Comparison of ENCODE assay signal across 28 cellular contexts in the genomic region with DNA sequence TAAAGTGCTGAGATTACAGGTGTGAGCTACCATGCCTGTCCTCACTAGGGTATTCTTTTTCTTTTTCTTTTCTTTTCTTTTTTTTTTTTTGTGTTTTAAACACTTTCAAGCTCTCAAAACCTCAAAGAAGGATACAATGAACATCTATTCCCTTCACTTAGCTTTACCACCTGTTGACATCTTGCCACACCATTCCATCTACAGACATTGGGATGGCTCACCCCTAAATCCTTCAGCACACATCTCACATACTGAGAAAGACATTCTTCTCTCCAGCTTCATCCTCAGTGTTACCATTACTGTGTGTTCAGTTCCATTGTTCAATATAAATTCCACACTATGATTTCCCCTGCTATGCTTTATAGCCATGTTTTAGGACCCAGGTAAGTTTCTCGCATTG. TPM values are rescaled to one million over a fixed set of nuclear protein-coding genes. Genes with fewer than 3 reads are reported as not detected.
DNase-seq lines count a peak whose midpoint lies in the region; ATAC-seq and TF ChIP-seq lines count a peak whose summit lies in the region.
"Had no signal": no experiment of that assay in that cellular context is flagged by ENCODE, and none has a peak within 500 bp of the region (broad histone marks: within the 10 kb centered on the region; RNA-seq: fewer than 3 reads in every experiment).

No MANE protein-coding gene starts in this region.

- 0 out of 2 replicates have a peak overlapping the region, but pooled peaks have one; percentile 18 for H3K27ac ChIP-seq in GM23338 (ENCODE audit: low read depth)
- H3K27ac ChIP-seq: 22Rv1, C4-2B, PC-9, SJCRH30 had no signal

- peaks cover 95% of the 10 kb centered on the region for H3K79me2 ChIP-seq in GM23338 (replicated peaks; ENCODE audit: insufficient read depth)

- DNase-seq in activated T-cell treated with anti-CD3 and anti-CD28 coated beads, Interleukin-2, amount 50 U/mL, for 72 hours: no peak
- DNase-seq in activated T-cell treated with anti-CD3 and anti-CD28 coated beads, Interleukin-2, amount 50 U/mL, for 48 hours: no peak
- DNase-seq in GM23338 (ENCODE audit: low spot score): no peak
- no peak for DNase-seq in immature natural killer cell
- DNase-seq in activated T-cell treated with anti-CD3 and anti-CD28 coated beads, Interleukin-2, amount 50 U/mL, for 24 hours: no peak
- DNase-seq: DMS 273 treated with DMSO at 0.1 percent for 48 hours, DMS79, EL, GDM1, Kasumi-1, NCI-H1092 treated with DMSO at 0.1 percent for 48 hours, NCI-H1436, NCI-H187, NCI-H446 treated with DMSO at 0.1 percent for 48 hours, NCI-H526, NCI-H82, PC-9, SJCRH30 had no signal

- no peaks in the 10 kb centered on the region for H4K20me1 ChIP-seq in GM23338 (replicated peaks; ENCODE audit: insufficient read depth)

- ATAC-seq in activated T-cell treated with anti-CD3 and anti-CD28 coated beads, Interleukin-2, amount 50 U/mL, for 72 hours (replicated peaks in 1 of 2): no peak
- ATAC-seq in GM23338 (no peak), GM21529 (IDR thresholded peaks at IDR 0.05; ENCODE audit: unreplicated experiment) (no peak), HG03196 (IDR thresholded peaks at IDR 0.05; ENCODE audit: unreplicated experiment) (no peak)
- ATAC-seq: GM12878, HCT116, K562, Right ventricle myocardium inferior, SK-N-SH treated with all-trans-retinoic acid at 6 μM for 48 hours had no signal

- no peaks in the 10 kb centered on the region for H3K9me3 Mint-ChIP-seq in activated T-cell treated with anti-CD3 and anti-CD28 coated beads, Interleukin-2, amount 50 U/mL, for 72 hours
- H3K9me3 Mint-ChIP-seq in GM23338: no peaks in the 10 kb centered on the region
- H3K9me3 Mint-ChIP-seq in immature natural killer cell: no peaks in the 10 kb centered on the region
- peaks cover 1% of the 10 kb centered on the region for H3K9me3 Mint-ChIP-seq in activated T-cell treated with anti-CD3 and anti-CD28 coated beads, Interleukin-2, amount 50 U/mL, for 24 hours

- H3K9me2 ChIP-seq in GM23338 (ENCODE audit: insufficient read depth): no peaks in the 10 kb centered on the region

- TF ChIP-seq CTCF in GM23338 (conservative IDR thresholded peaks at IDR 0.05; ENCODE audit: low read depth in 2 of 2): no peak

- peaks cover 26% of the 10 kb centered on the region for H3K4me1 ChIP-seq in GM23338 (ENCODE audit: insufficient read depth)
- H3K4me1 ChIP-seq: SJCRH30 had no signal

- H3K27me3 ChIP-seq in GM23338 (ENCODE audit: insufficient read depth): no peaks in the 10 kb centered on the region

- H3K4me3 Mint-ChIP-seq in activated T-cell treated with anti-CD3 and anti-CD28 coated beads, Interleukin-2, amount 50 U/mL, for 72 hours: no peak overlapping the region
- H3K4me3 Mint-ChIP-seq in GM23338 (no peak overlapping the region), immature natural killer cell (peak overlapping the region in 1 of 5 donors; percentile 10)
- no peak overlapping the region for H3K4me3 Mint-ChIP-seq in activated T-cell treated with anti-CD3 and anti-CD28 coated beads, Interleukin-2, amount 50 U/mL, for 24 hours
- H3K4me3 Mint-ChIP-seq: B cell had no signal

- H3K36me3 ChIP-seq in GM23338 (ENCODE audit: insufficient read depth): 0 out of 2 replicates have a peak, but pooled peaks cover 4% of the 10 kb centered on the region
- H3K36me3 ChIP-seq: SJCRH30 had no signal

- no peak overlapping the region for H3K4me2 ChIP-seq in GM23338
- H3K4me2 ChIP-seq: PC-9 had no signal

- no peak overlapping the region for H3K4me3 ChIP-seq in GM23338
- H3K4me3 ChIP-seq: GM12878, K562, PC-9, SJCRH30 had no signal

- H3K27ac Mint-ChIP-seq in activated T-cell treated with anti-CD3 and anti-CD28 coated beads, Interleukin-2, amount 50 U/mL, for 72 hours: peak overlapping the region; percentile 83
- H3K27ac Mint-ChIP-seq in GM23338: no peak overlapping the region
- peak overlapping the region; percentile 38 to 85 (median 74) for H3K27ac Mint-ChIP-seq in immature natural killer cell
- no peak overlapping the region for H3K27ac Mint-ChIP-seq in activated T-cell treated with anti-CD3 and anti-CD28 coated beads, Interleukin-2, amount 50 U/mL, for 24 hours
- H3K27ac Mint-ChIP-seq: B cell had no signal

- H3K36me3 Mint-ChIP-seq in activated T-cell treated with anti-CD3 and anti-CD28 coated beads, Interleukin-2, amount 50 U/mL, for 72 hours (ENCODE audit: insufficient read depth in 2 of 2): peaks cover 3 to 10% of the 10 kb centered on the region in 2 donors
- H3K36me3 Mint-ChIP-seq in GM23338 (ENCODE audit: low read depth): peaks cover 3% of the 10 kb centered on the region; the same call in 1 of the 3 replicates
- H3K36me3 Mint-ChIP-seq in immature natural killer cell: no peaks in the 10 kb centered on the region
- H3K36me3 Mint-ChIP-seq in activated T-cell treated with anti-CD3 and anti-CD28 coated beads, Interleukin-2, amount 50 U/mL, for 24 hours (ENCODE audit: low read depth): peaks cover 31% of the 10 kb centered on the region

- H3K27me3 Mint-ChIP-seq in activated T-cell treated with anti-CD3 and anti-CD28 coated beads, Interleukin-2, amount 50 U/mL, for 72 hours (ENCODE audit: low read depth): no peaks in the 10 kb centered on the region
- H3K27me3 Mint-ChIP-seq in GM23338 (ENCODE audit: insufficient read depth, low read depth, poor library complexity) (peaks cover 5% of the 10 kb centered on the region), immature natural killer cell (ENCODE audit: low read depth in 3 of 3) (no peaks in the 10 kb centered on the region)
- H3K27me3 Mint-ChIP-seq in activated T-cell treated with anti-CD3 and anti-CD28 coated beads, Interleukin-2, amount 50 U/mL, for 24 hours: no peaks in the 10 kb centered on the region
- H3K27me3 Mint-ChIP-seq: B cell had no signal

- peaks cover 33% of the 10 kb centered on the region for H3K4me1 Mint-ChIP-seq in activated T-cell treated with anti-CD3 and anti-CD28 coated beads, Interleukin-2, amount 50 U/mL, for 72 hours (ENCODE audit: low read depth)
- H3K4me1 Mint-ChIP-seq in GM23338 (peaks cover 34% of the 10 kb centered on the region), immature natural killer cell (peaks cover 83 to 92% of the 10 kb centered on the region in 2 donors)
- H3K4me1 Mint-ChIP-seq in activated T-cell treated with anti-CD3 and anti-CD28 coated beads, Interleukin-2, amount 50 U/mL, for 24 hours (ENCODE audit: low read depth): peaks cover 71% of the 10 kb centered on the region

- H3F3A ChIP-seq in GM23338 (replicated peaks; ENCODE audit: low read depth): peaks cover 2% of the 10 kb centered on the region; the same call in 1 of the 2 replicates

- H2AFZ ChIP-seq in GM23338: no peak overlapping the region
- H2AFZ ChIP-seq: PC-9 had no signal

TF ChIP-seq in GM23338, 12 proteins besides CTCF, POLR2A, EP300 and RAD21:
- TF ChIP-seq, protein P1, sequence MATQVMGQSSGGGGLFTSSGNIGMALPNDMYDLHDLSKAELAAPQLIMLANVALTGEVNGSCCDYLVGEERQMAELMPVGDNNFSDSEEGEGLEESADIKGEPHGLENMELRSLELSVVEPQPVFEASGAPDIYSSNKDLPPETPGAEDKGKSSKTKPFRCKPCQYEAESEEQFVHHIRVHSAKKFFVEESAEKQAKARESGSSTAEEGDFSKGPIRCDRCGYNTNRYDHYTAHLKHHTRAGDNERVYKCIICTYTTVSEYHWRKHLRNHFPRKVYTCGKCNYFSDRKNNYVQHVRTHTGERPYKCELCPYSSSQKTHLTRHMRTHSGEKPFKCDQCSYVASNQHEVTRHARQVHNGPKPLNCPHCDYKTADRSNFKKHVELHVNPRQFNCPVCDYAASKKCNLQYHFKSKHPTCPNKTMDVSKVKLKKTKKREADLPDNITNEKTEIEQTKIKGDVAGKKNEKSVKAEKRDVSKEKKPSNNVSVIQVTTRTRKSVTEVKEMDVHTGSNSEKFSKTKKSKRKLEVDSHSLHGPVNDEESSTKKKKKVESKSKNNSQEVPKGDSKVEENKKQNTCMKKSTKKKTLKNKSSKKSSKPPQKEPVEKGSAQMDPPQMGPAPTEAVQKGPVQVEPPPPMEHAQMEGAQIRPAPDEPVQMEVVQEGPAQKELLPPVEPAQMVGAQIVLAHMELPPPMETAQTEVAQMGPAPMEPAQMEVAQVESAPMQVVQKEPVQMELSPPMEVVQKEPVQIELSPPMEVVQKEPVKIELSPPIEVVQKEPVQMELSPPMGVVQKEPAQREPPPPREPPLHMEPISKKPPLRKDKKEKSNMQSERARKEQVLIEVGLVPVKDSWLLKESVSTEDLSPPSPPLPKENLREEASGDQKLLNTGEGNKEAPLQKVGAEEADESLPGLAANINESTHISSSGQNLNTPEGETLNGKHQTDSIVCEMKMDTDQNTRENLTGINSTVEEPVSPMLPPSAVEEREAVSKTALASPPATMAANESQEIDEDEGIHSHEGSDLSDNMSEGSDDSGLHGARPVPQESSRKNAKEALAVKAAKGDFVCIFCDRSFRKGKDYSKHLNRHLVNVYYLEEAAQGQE (IDR thresholded peaks at IDR 0.05; ENCODE audit: unreplicated experiment): no peak
- no peak for TF ChIP-seq CREB1 (CRISPR knock-in tag; IDR thresholded peaks at IDR 0.05; ENCODE audit: low read depth)

RNA-seq across cellular contexts. Expression of a gene that starts 16.5 kb away (rescaled TPM):
- total RNA-seq in activated T-cell treated with anti-CD3 and anti-CD28 coated beads, Interleukin-2, amount 50 U/mL, for 72 hours: 100 to 1,000 TPM in 1 of 2 donors, 10 to 100 TPM in 1; 78.0 to 108 TPM
- total RNA-seq in GM23338 (2014; rRNA removed; shearing (Covaris generic)): 55.8 and 86.5 TPM in 2 replicates
- polyA plus RNA-seq in GM23338 (2016; fragmentation: Nextera tagmentation; extraction: Ambion mirVana) (57.3 and 60.0 TPM in 2 replicates), immature natural killer cell (10 to 100 TPM; 38.8 to 92.5 (median 43.6) TPM)
- total RNA-seq: PC-9 had no signal

Comparison
In these comparisons a context has a peak if more than half of its experiments do, and no peak if none do; other contexts are left out.
1. H3K27ac Mint-ChIP-seq: peak in activated T-cell treated with anti-CD3 and anti-CD28 coated beads, Interleukin-2, amount 50 U/mL, for 72 hours (single experiment) and immature natural killer cell (6 of 6); none in GM23338 (single experiment) and activated T-cell treated with anti-CD3 and anti-CD28 coated beads, Interleukin-2, amount 50 U/mL, for 24 hours (single experiment).